21 cellular contexts compared by ENCODE assay signal in the genomic region with DNA sequence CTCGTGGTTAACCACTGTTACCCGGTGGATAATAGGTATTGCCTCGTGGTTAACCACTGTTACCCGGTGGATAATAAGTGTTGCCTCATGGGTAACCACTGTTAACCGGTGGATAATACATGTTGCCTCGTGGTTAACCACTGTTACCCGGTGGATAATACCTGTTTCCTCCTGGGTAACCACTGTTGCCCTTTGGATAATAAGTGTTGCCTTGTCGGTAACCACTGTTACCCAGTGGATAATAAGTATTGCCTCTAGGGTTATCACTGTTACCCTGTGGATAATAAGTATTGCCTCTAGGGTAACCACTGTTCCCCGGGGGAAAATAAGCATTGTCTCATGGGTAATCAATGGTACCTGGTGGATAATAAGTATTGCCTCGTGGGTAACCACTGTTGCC. TPM values are rescaled to one million over a fixed set of nuclear protein-coding genes. Genes with fewer than 3 reads are reported as not detected.
DNase-seq lines count a peak whose midpoint lies in the region; ATAC-seq, FAIRE-seq and TF ChIP-seq lines count a peak whose summit lies in the region.
"Had no signal": no experiment of that assay in that cellular context is flagged by ENCODE, and none has a peak within 500 bp of the region (broad histone marks: within the 10 kb centered on the region; RNA-seq: fewer than 3 reads in every experiment).

No MANE protein-coding gene starts in this region.

- H3K27ac Mint-ChIP-seq in activated CD4-positive, alpha-beta T cell treated with anti-CD3 and anti-CD28 coated beads, Interleukin-2, amount 10 ng/mL, durations not matched to agents 24 days and 14 days, result no peak overlapping the region
- H3K27ac Mint-ChIP-seq: CD4-positive, alpha-beta T cell; GM23338 had no signal

- H3K79me2 ChIP-seq in GM12878 (ENCODE audit: control insufficient read depth, insufficient read depth, low read length), result no peaks in the 10 kb centered on the region

- TF ChIP-seq POLR2A in GM12878 (IDR thresholded peaks at IDR 0.05; ENCODE audit: low read depth, low read length) (no peak), prostate gland (IDR thresholded peaks at IDR 0.05) (no peak)

- H3K9ac ChIP-seq in GM12878 (ENCODE audit: control insufficient read depth, insufficient read depth, low read length), result no peak overlapping the region

- no peak for TF ChIP-seq CTCF in GM12878 (IDR thresholded peaks at IDR 0.05 in 2 of 3, conservative IDR thresholded peaks at IDR 0.05 in 1 of 3; ENCODE audit: control insufficient read depth in 2 of 3, extremely low read depth in 1 of 3, insufficient read depth in 1 of 3, low read depth in 3 of 3, low read length in 3 of 3)
- no peak for TF ChIP-seq CTCF in prostate gland (IDR thresholded peaks at IDR 0.05)

- in situ Hi-C loops in GM12878 (cut with MboI), result no loop called here

- H3K27ac ChIP-seq in GM12878 (ENCODE audit: control insufficient read depth, insufficient read depth), result no peak overlapping the region
- H3K27ac ChIP-seq in prostate gland, result no peak overlapping the region
- H3K27ac ChIP-seq: 22Rv1, A549, C4-2B had no signal

- no peak for TF ChIP-seq RAD21 in GM12878 (IDR thresholded peaks at IDR 0.05; ENCODE audit: insufficient read depth, low read depth, low read length)

- H3K4me3 ChIP-seq in GM12878 (no peak overlapping the region), prostate gland (no peak overlapping the region)
- H3K4me3 ChIP-seq: A549, GM23338 had no signal

- WGBS in GM12878 (ENCODE audit: insufficient coverage, insufficient replicate concordance, low lambda C conversion rate, missing lambda C conversion rate), result 6% methylated on average over 10 of the region's 10 CpGs
- WGBS in prostate gland, result 92% methylated on average over 10 of the region's 10 CpGs

- no peaks in the 10 kb centered on the region for H3K36me3 ChIP-seq in GM12878 (ENCODE audit: control insufficient read depth in 2 of 2, insufficient read depth in 2 of 2, low read length in 1 of 2)
- no peaks in the 10 kb centered on the region for H3K36me3 ChIP-seq in prostate gland

- H3K4me1 Mint-ChIP-seq in activated CD4-positive, alpha-beta T cell treated with anti-CD3 and anti-CD28 coated beads, Interleukin-2, amount 10 ng/mL, durations not matched to agents 24 days and 14 days, result no peaks in the 10 kb centered on the region
- H3K4me1 Mint-ChIP-seq: GM23338 had no signal

- H3K9me3 Mint-ChIP-seq in activated CD4-positive, alpha-beta T cell treated with anti-CD3 and anti-CD28 coated beads, Interleukin-2, amount 10 ng/mL, durations not matched to agents 24 days and 14 days, result peaks cover 3% of the 10 kb centered on the region

- H3K9me3 ChIP-seq in GM12878 (replicated peaks; ENCODE audit: control insufficient read depth, insufficient read depth, low read length) (no peaks in the 10 kb centered on the region), prostate gland (no peaks in the 10 kb centered on the region)
- H3K9me3 ChIP-seq: A549 had no signal

- RAD21 ChIA-PET in GM12878 (lab: Charles Lee; ENCODE audit: unreplicated experiment), result no interaction called here

- CTCF ChIA-PET in GM12878 (lab: Yijun Ruan, JAX), result no interaction called here

- no peak for FAIRE-seq in GM12878 (lab: Jason Lieb, UNC)
- FAIRE-seq: A549, H54 had no signal

- ATAC-seq in GM12878, result no peak
- ATAC-seq in GM18858 (IDR thresholded peaks at IDR 0.05; ENCODE audit: unreplicated experiment), result no peak
- ATAC-seq: A549, GM23338 had no signal

- no peak for TF ChIP-seq EP300 in GM12878 (IDR thresholded peaks at IDR 0.05; ENCODE audit: borderline replicate concordance in 1 of 2, control insufficient read depth in 1 of 2, low read depth in 2 of 2, low read length in 2 of 2)

- H2AFZ ChIP-seq in GM12878 (ENCODE audit: control insufficient read depth, low read depth, low read length), result no peak overlapping the region
- H2AFZ ChIP-seq: GM23338 had no signal

- H4K20me1 ChIP-seq in GM12878 (ENCODE audit: control insufficient read depth, insufficient read depth), result peaks cover 4% of the 10 kb centered on the region; the same call in 1 of the 2 replicates

- BruUV-seq in GM12878 (replicated peaks; lab: Mats Ljungman, UMichigan), result no TSS peak

- H3K36me3 Mint-ChIP-seq in activated CD4-positive, alpha-beta T cell treated with anti-CD3 and anti-CD28 coated beads, Interleukin-2, amount 10 ng/mL, durations not matched to agents 24 days and 14 days (ENCODE audit: low read depth), result no peaks in the 10 kb centered on the region

- SMC1A ChIA-PET in GM12878 (lab: Charles Lee; ENCODE audit: uncharacterized antibody, unreplicated experiment), result no interaction called here

- no peak overlapping the region for H3K4me3 Mint-ChIP-seq in activated CD4-positive, alpha-beta T cell treated with anti-CD3 and anti-CD28 coated beads, Interleukin-2, amount 10 ng/mL, durations not matched to agents 24 days and 14 days
- H3K4me3 Mint-ChIP-seq: CD4-positive, alpha-beta T cell; GM23338 had no signal

- H3K27me3 Mint-ChIP-seq in activated CD4-positive, alpha-beta T cell treated with anti-CD3 and anti-CD28 coated beads, Interleukin-2, amount 10 ng/mL, durations not matched to agents 24 days and 14 days, result no peaks in the 10 kb centered on the region
- H3K27me3 Mint-ChIP-seq: CD4-positive, alpha-beta T cell had no signal

- POLR2A ChIA-PET in GM12878 (lab: Charles Lee), result no interaction called here

- H3K27me3 ChIP-seq in GM12878 (replicated peaks in 1 of 2; ENCODE audit: control insufficient read depth in 2 of 2, insufficient read depth in 2 of 2, low read length in 1 of 2) (no peaks in the 10 kb centered on the region), prostate gland (replicated peaks; ENCODE audit: insufficient read depth) (no peaks in the 10 kb centered on the region)

- intact Hi-C loops in activated CD4-positive, alpha-beta T cell treated with anti-CD3 and anti-CD28 coated beads, Interleukin-2, amount 10 ng/mL, durations not matched to agents 24 days and 14 days (cut with micrococcal nuclease), result no loop called here
- intact Hi-C loops in GM12878 (cut with micrococcal nuclease; ENCODE audit: unreplicated experiment) (no loop called here), prostate gland (cut with DNase I) (loop anchor here (5.0 kb wide), 1 partner anchor 268 kb away; no protein-coding TSS in a partner anchor)

- no peak overlapping the region for H3K4me2 ChIP-seq in GM12878 (ENCODE audit: control insufficient read depth, insufficient read depth)
- H3K4me2 ChIP-seq: A549, GM23338 had no signal

- DNase-seq in activated CD4-positive, alpha-beta T cell treated with anti-CD3 and anti-CD28 coated beads, Interleukin-2, amount 10 ng/mL, durations not matched to agents 24 days and 14 days, result peak; percentile 33
- no peak for DNase-seq in activated CD4-positive, alpha-beta T cell treated with anti-CD3 and anti-CD28 coated beads, Interleukin-2, amount 50 U/mL, for 4 hours
- DNase-seq in GM12878 (ENCODE audit: low read depth, low spot score), result no peak
- peak; percentile 1 for DNase-seq in prostate gland (ENCODE audit: low spot score)
- DNase-seq in NCI-H187 treated with DMSO at 0.1 percent for 48 hours (lab: John Stamatoyannopoulos, UW), result no peak
- DNase-seq in NCI-H526 (lab: John Stamatoyannopoulos, UW), result no peak
- DNase-seq: AML-193; Caco-2; CD4-positive, alpha-beta T cell; DMS153; DMS79; GDM1 had no signal

- H3K4me1 ChIP-seq in GM12878 (ENCODE audit: control insufficient read depth, insufficient read depth, low read length), result no peaks in the 10 kb centered on the region
- no peaks in the 10 kb centered on the region for H3K4me1 ChIP-seq in prostate gland (replicated peaks)
- H3K4me1 ChIP-seq: A549, Caco-2 had no signal

TF ChIP-seq in GM12878, 131 proteins besides CTCF, POLR2A, EP300 and RAD21 (continues in another document):
- TF ChIP-seq TCF3 (IDR thresholded peaks at IDR 0.05; ENCODE audit: borderline replicate concordance, insufficient read depth, low read depth, low read length), result no peak

RNA-seq across cellular contexts. Expression of gene NXPE4, which starts 15.0 kb away (rescaled TPM):
- total RNA-seq in activated CD4-positive, alpha-beta T cell treated with anti-CD3 and anti-CD28 coated beads, Interleukin-2, amount 10 ng/mL, durations not matched to agents 24 days and 14 days, result not detected in 2 replicates
- not detected in 2 replicates for total RNA-seq in GM12878 (2013; cell fraction: nucleolus; rRNA removed)
- not detected in 2 replicates for total RNA-seq in GM12878 (2014; rRNA removed)
- total RNA-seq in GM12878 (2014; rRNA removed; fragmentation: Illumina TruSeq; extraction: Trizol), result not detected in 2 replicates
- total RNA-seq in GM12878 (2021), result not detected in 2 replicates
- not detected for polyA plus RNA-seq in GM12878 (2011; ENCODE audit: low read depth)
- not detected in 2 replicates for polyA plus RNA-seq in GM12878 (2011; rRNA removed)
- not detected in 2 replicates for polyA plus RNA-seq in GM12878 (2011; cell fraction: cytosol; rRNA removed)
- not detected in 2 replicates for polyA plus RNA-seq in GM12878 (2011; cell fraction: nucleus; rRNA removed)
- polyA plus RNA-seq in GM12878 (2012), result not detected in 2 replicates
- polyA plus RNA-seq in GM12878 (2014; fragmentation: Illumina TruSeq; extraction: Trizol), result not detected in 2 replicates
- not detected for polyA plus RNA-seq in GM12878 (2014; fragmentation: Nextera tagmentation; extraction: Ambion mirVana)
- polyA plus RNA-seq in GM12878 (2014; rRNA removed), result not detected in 2 replicates
- not detected for polyA plus RNA-seq in GM12878 (2016; fragmentation: Nextera tagmentation; extraction: Ambion mirVana)
- not detected in 2 replicates for polyA minus RNA-seq in GM12878 (2011; rRNA and poly(A)+ RNA removed)
- not detected in 2 replicates for polyA minus RNA-seq in GM12878 (2011; cell fraction: cytosol; rRNA and poly(A)+ RNA removed)
- not detected in 2 replicates for polyA minus RNA-seq in GM12878 (2011; cell fraction: nucleus; rRNA and poly(A)+ RNA removed)
- total RNA-seq in prostate gland, result 10 to 100 TPM in 1 of 2 donors, under 1 TPM in 1; 0.18 to 12.3 TPM
- total RNA-seq: Caco-2; CD4-positive, alpha-beta T cell; Daoy; GM23338; HT-29 had no signal
- polyA plus RNA-seq: A549, BJ, GM23338 had no signal

RNA-seq across cellular contexts. Expression of gene NXPE1, which starts 50.9 kb away (rescaled TPM):
- total RNA-seq in activated CD4-positive, alpha-beta T cell treated with anti-CD3 and anti-CD28 coated beads, Interleukin-2, amount 10 ng/mL, durations not matched to agents 24 days and 14 days, result not detected in 2 replicates
- total RNA-seq in GM12878 (2013; cell fraction: nucleolus; rRNA removed), result not detected in 2 replicates
- total RNA-seq in GM12878 (2014; rRNA removed), result not detected in 2 replicates
- not detected in 2 replicates for total RNA-seq in GM12878 (2014; rRNA removed; fragmentation: Illumina TruSeq; extraction: Trizol)
- 0.16 TPM in 1 of 2 replicates, not detected in the other for total RNA-seq in GM12878 (2021)
- polyA plus RNA-seq in GM12878 (2011; ENCODE audit: low read depth), result not detected
- polyA plus RNA-seq in GM12878 (2011; rRNA removed), result not detected in 2 replicates
- not detected in 2 replicates for polyA plus RNA-seq in GM12878 (2011; cell fraction: cytosol; rRNA removed)
- polyA plus RNA-seq in GM12878 (2011; cell fraction: nucleus; rRNA removed), result not detected in 2 replicates
- polyA plus RNA-seq in GM12878 (2012), result not detected in 2 replicates
- polyA plus RNA-seq in GM12878 (2014; fragmentation: Illumina TruSeq; extraction: Trizol), result not detected in 2 replicates
- not detected for polyA plus RNA-seq in GM12878 (2014; fragmentation: Nextera tagmentation; extraction: Ambion mirVana)
- polyA plus RNA-seq in GM12878 (2014; rRNA removed), result not detected in 2 replicates
- not detected for polyA plus RNA-seq in GM12878 (2016; fragmentation: Nextera tagmentation; extraction: Ambion mirVana)
- polyA minus RNA-seq in GM12878 (2011; rRNA and poly(A)+ RNA removed), result not detected in 2 replicates
- polyA minus RNA-seq in GM12878 (2011; cell fraction: cytosol; rRNA and poly(A)+ RNA removed), result not detected in 2 replicates
- polyA minus RNA-seq in GM12878 (2011; cell fraction: nucleus; rRNA and poly(A)+ RNA removed), result not detected in 2 replicates
- 1 to 10 TPM in 1 of 2 donors, under 1 TPM in 1; 0.09 to 3.0 TPM for total RNA-seq in prostate gland
- total RNA-seq: Caco-2; CD4-positive, alpha-beta T cell; Daoy; GM23338; HT-29 had no signal
- polyA plus RNA-seq: A549, BJ, GM23338 had no signal

Comparison
In these comparisons a context has a peak if more than half of its experiments do, and no peak if none do; other contexts are left out.
1. DNase-seq: peak in activated CD4-positive, alpha-beta T cell treated with anti-CD3 and anti-CD28 coated beads, Interleukin-2, amount 10 ng/mL, durations not matched to agents 24 days and 14 days (single experiment) and prostate gland (single experiment); none in activated CD4-positive, alpha-beta T cell treated with anti-CD3 and anti-CD28 coated beads, Interleukin-2, amount 50 U/mL, for 4 hours (0 of 2), GM12878 (single experiment), NCI-H187 treated with DMSO at 0.1 percent for 48 hours (single experiment) and NCI-H526 (0 of 2).